18 cellular contexts compared by ENCODE assay signal in genomic region chr22:46637711-46638600, GRCh38. TPM values are rescaled to one million over a fixed set of nuclear protein-coding genes. Genes with fewer than 3 reads are reported as not detected.
DNase-seq lines count a peak whose midpoint lies in the region; ATAC-seq, FAIRE-seq and TF ChIP-seq lines count a peak whose summit lies in the region.
"Had no signal": no experiment of that assay in that cellular context is flagged by ENCODE, and none has a peak within 500 bp of the region (broad histone marks: within the 10 kb centered on the region; RNA-seq: fewer than 3 reads in every experiment).

No MANE protein-coding gene starts in this region.

- H3K9me3 ChIP-seq in HepG2 (ENCODE audit: low read length) (no peaks in the 10 kb centered on the region), psoas muscle (no peaks in the 10 kb centered on the region), colonic mucosa (no peaks in the 10 kb centered on the region)
- H3K9me3 ChIP-seq: SJCRH30 had no signal

- H4K20me1 ChIP-seq in HepG2 (ENCODE audit: insufficient read depth, low read length): no peaks in the 10 kb centered on the region

- BruUV-seq in HepG2 (replicated peaks; lab: Mats Ljungman, UMichigan): no TSS peak

- TF ChIP-seq CTCF in CD14-positive monocyte (IDR thresholded peaks at IDR 0.05): no peak
- no peak for TF ChIP-seq CTCF in RWPE1 (conservative IDR thresholded peaks at IDR 0.05; ENCODE audit: low read depth)
- TF ChIP-seq CTCF in HepG2 (CRISPR knock-in tag; IDR thresholded peaks at IDR 0.05): no peak
- no peak for TF ChIP-seq CTCF in psoas muscle (IDR thresholded peaks at IDR 0.05)
- TF ChIP-seq CTCF in colonic mucosa (IDR thresholded peaks at IDR 0.05): no peak

- peak overlapping the region; percentile 68 for H3K4me2 ChIP-seq in HepG2 (ENCODE audit: low read depth, low read length)

- H3K9me3 Mint-ChIP-seq in CD14-positive monocyte: peaks cover 0 to 3% (median 0%) of the 10 kb centered on the region in 7 donors

- H3K27me3 ChIP-seq in HepG2 (ENCODE audit: control insufficient read depth in 1 of 2, insufficient read depth in 2 of 2, low read length in 2 of 2) (no peaks in the 10 kb centered on the region), psoas muscle (ENCODE audit: insufficient read depth in 3 of 3, low read length in 2 of 3) (no peaks in the 10 kb centered on the region), colonic mucosa (no peaks in the 10 kb centered on the region)
- H3K27me3 ChIP-seq: SJCRH30 had no signal

- in situ Hi-C loops in HepG2 (cut with HindIII; ENCODE audit: extremely low pct_ligation_motif_present, low pct_unique_long_range_greater_than_20kb): no loop called here

- H3K27me3 Mint-ChIP-seq in CD14-positive monocyte (ENCODE audit: low read depth in 3 of 3): no peaks in the 10 kb centered on the region
- H3K27me3 Mint-ChIP-seq: CD4-positive, CD25-positive, alpha-beta regulatory T cell had no signal

- peak overlapping the region; percentile 33 for H3K27ac ChIP-seq in RWPE1
- peak overlapping the region; percentile 86 for H3K27ac ChIP-seq in HepG2 (ENCODE audit: extremely low read length, insufficient read depth, low read length)
- peak overlapping the region; percentile 82 for H3K27ac ChIP-seq in psoas muscle
- H3K27ac ChIP-seq in colonic mucosa: no peak overlapping the region
- H3K27ac ChIP-seq: SJCRH30 had no signal

- TF ChIP-seq EP300 in HepG2 (IDR thresholded peaks at IDR 0.05; ENCODE audit: low read depth in 2 of 2, low read length in 2 of 2): no peak
- no peak for TF ChIP-seq EP300 in HepG2 (CRISPR knock-in tag; IDR thresholded peaks at IDR 0.05; ENCODE audit: borderline replicate concordance)

- peak overlapping the region in 1 of 3 experiments; percentile 31; a peak in 1 of 6 replicates for H3K4me3 ChIP-seq in HepG2 (replicated peaks in 1 of 3; ENCODE audit: insufficient read depth in 1 of 3, low read depth in 2 of 3, low read length in 3 of 3)
- no peak overlapping the region for H3K4me3 ChIP-seq in psoas muscle
- H3K4me3 ChIP-seq in colonic mucosa: no peak overlapping the region
- H3K4me3 ChIP-seq: GM12878 had no signal

- TF ChIP-seq POLR2A in HepG2 (IDR thresholded peaks at IDR 0.05; ENCODE audit: insufficient read depth in 1 of 2, low read depth in 2 of 2, low read length in 2 of 2): no peak

- peaks cover 58 to 80% of the 10 kb centered on the region in 2 donors for H3K36me3 Mint-ChIP-seq in CD14-positive monocyte

- no peaks in the 10 kb centered on the region for H3K4me1 Mint-ChIP-seq in CD14-positive monocyte

- H3K27ac Mint-ChIP-seq in CD14-positive monocyte: peak overlapping the region in 4 of 7 donors; percentile 15 to 69 (median 51)

- WGBS in HepG2 (ENCODE audit: low lambda C conversion rate): 59% methylated on average over 14 of the region's 21 CpGs
- WGBS in psoas muscle, 3 donors: 86 to 91% (median 86%) methylated on average over 19 to 21 of the region's 21 CpGs

- intact Hi-C loops in CD14-positive monocyte (cut with micrococcal nuclease) (no loop called here), HepG2 (cut with micrococcal nuclease; ENCODE audit: unreplicated experiment) (loop anchor here (5.0 kb wide), 1 partner anchor 76 kb away; no protein-coding TSS in a partner anchor), psoas muscle (cut with DNase I) (loop anchor here in 1 of 2 donors (2.0 to 5.0 kb wide), 2 partner anchors 41 to 59 kb away; no protein-coding TSS in a partner anchor), colonic mucosa (cut with DNase I) (no loop called here)

- TF ChIP-seq RAD21 in HepG2 (CRISPR knock-in tag; IDR thresholded peaks at IDR 0.05): no peak

- H3K79me2 ChIP-seq in HepG2 (ENCODE audit: insufficient read depth, low read length): no peaks in the 10 kb centered on the region

- H3K9ac ChIP-seq in HepG2 (ENCODE audit: insufficient read depth, low read depth, low read length) (peak overlapping the region; percentile 42), colonic mucosa (ENCODE audit: low read depth in 2 of 2, low read length in 2 of 2) (no peak overlapping the region)

- POLR2A ChIA-PET in RWPE1 (lab: Yijun Ruan, JAX; ENCODE audit: low non-redundant PET) (no interaction called here), HepG2 (lab: Yijun Ruan, JAX) (no interaction called here)

- no peak overlapping the region for H2AFZ ChIP-seq in HepG2 (ENCODE audit: low read length)

- no peak for FAIRE-seq in HepG2 (lab: Jason Lieb, UNC)
- FAIRE-seq: GM12878, GM19239 had no signal

- peak; percentile 58 for ATAC-seq in HepG2
- ATAC-seq in psoas muscle: no peak
- no peak for ATAC-seq in HG03039 (IDR thresholded peaks at IDR 0.05; ENCODE audit: unreplicated experiment)
- no peak for ATAC-seq in GM21576 (IDR thresholded peaks at IDR 0.05; ENCODE audit: unreplicated experiment)
- ATAC-seq: GM12878, PC-3 had no signal

- DNase-seq in CD14-positive monocyte (ENCODE audit: low spot score) (no peak), RWPE1 (ENCODE audit: low spot score) (no peak), HepG2 (ENCODE audit: low spot score) (no peak), psoas muscle (no peak), colonic mucosa (no peak)
- no peak for DNase-seq in activated CD4-positive, alpha-beta T cell treated with anti-CD3 and anti-CD28 coated beads, Interleukin-2, amount 50 U/mL, for 4 hours
- DNase-seq: ACHN; CD4-positive, CD25-positive, alpha-beta regulatory T cell; EL; GOT3; KBM-7; NCI-H2107; PC-3; SJCRH30 had no signal

- H3K4me1 ChIP-seq in HepG2 (ENCODE audit: insufficient read depth, low read length) (peaks cover 59% of the 10 kb centered on the region), psoas muscle (peaks cover 48% of the 10 kb centered on the region), colonic mucosa (no peaks in the 10 kb centered on the region)

- H3K4me3 Mint-ChIP-seq in CD14-positive monocyte: no peak overlapping the region
- H3K4me3 Mint-ChIP-seq: CD4-positive, CD25-positive, alpha-beta regulatory T cell had no signal

- CTCF ChIA-PET in RWPE1 (lab: Yijun Ruan, JAX) (no interaction called here), HepG2 (lab: Yijun Ruan, JAX; ENCODE audit: low intra/inter-chr PET ratio, low total read pairs) (no interaction called here)

- H3K36me3 ChIP-seq in HepG2 (replicated peaks in 1 of 2; ENCODE audit: control insufficient read depth in 1 of 2, insufficient read depth in 2 of 2, low read length in 2 of 2) (no peaks in the 10 kb centered on the region), psoas muscle (ENCODE audit: insufficient read depth in 1 of 2, low read depth in 1 of 2) (peaks cover 0 to 6% of the 10 kb centered on the region in 2 donors), colonic mucosa (peaks cover 5% of the 10 kb centered on the region)
- H3K36me3 ChIP-seq: SJCRH30 had no signal

TF ChIP-seq in HepG2, 621 proteins besides CTCF, POLR2A, EP300 and RAD21 (continues in another document):
- no peak for TF ChIP-seq ZUFSP (CRISPR knock-in tag; IDR thresholded peaks at IDR 0.05; ENCODE audit: borderline replicate concordance)
- TF ChIP-seq CREM (IDR thresholded peaks at IDR 0.05): 0 out of 2 replicates have a peak, but pooled peaks have one; percentile 4
- no peak for TF ChIP-seq CREM (CRISPR knock-in tag; IDR thresholded peaks at IDR 0.05)
- no peak for TF ChIP-seq MYC (CRISPR knock-in tag; IDR thresholded peaks at IDR 0.05; ENCODE audit: borderline replicate concordance)
- peak; percentile 11; the same call in 1 of the 2 replicates for TF ChIP-seq ZFY (CRISPR knock-in tag; IDR thresholded peaks at IDR 0.05)
- no peak for TF ChIP-seq ARNT (IDR thresholded peaks at IDR 0.05)
- no peak for TF ChIP-seq HNF4G (IDR thresholded peaks at IDR 0.05; ENCODE audit: borderline replicate concordance, low read depth, low read length)
- TF ChIP-seq HNF4G (CRISPR knock-in tag; IDR thresholded peaks at IDR 0.05; ENCODE audit: borderline replicate concordance, low read depth): no peak
- peak; percentile 81; the same call in 1 of the 2 replicates for TF ChIP-seq GFI1 (CRISPR knock-in tag; IDR thresholded peaks at IDR 0.05; ENCODE audit: borderline replicate concordance)

RNA-seq across cellular contexts. Expression of gene GRAMD4, which starts 17.8 kb away (rescaled TPM):
- polyA plus RNA-seq in CD14-positive monocyte: 10 to 100 TPM in 1 of 2 donors, 1 to 10 TPM in 1; 9.5 to 12.6 TPM
- 12.9 and 15.7 TPM in 2 replicates for total RNA-seq in HepG2 (2016; rRNA removed; fragmentation: Illumina TruSeq; extraction: Trizol)
- 14.1 and 16.3 TPM in 2 replicates for total RNA-seq in HepG2 (2016; cell fraction: cytosol; rRNA removed; fragmentation: Illumina TruSeq; extraction: Trizol; ENCODE audit: low read depth)
- total RNA-seq in HepG2 (2016; cell fraction: insoluble cytoplasmic fraction; rRNA removed; fragmentation: Illumina TruSeq; extraction: Trizol): 6.4 and 16.5 TPM in 2 replicates
- total RNA-seq in HepG2 (2016; cell fraction: membrane; rRNA removed; fragmentation: Illumina TruSeq; extraction: Trizol): 12.4 and 12.8 TPM in 2 replicates
- 23.1 and 33.6 TPM in 2 replicates for total RNA-seq in HepG2 (2016; cell fraction: nucleus; rRNA removed; fragmentation: Illumina TruSeq; extraction: Trizol)
- polyA plus RNA-seq in HepG2 (2011; rRNA removed): 15.2 and 16.8 TPM in 2 replicates
- polyA plus RNA-seq in HepG2 (2011; cell fraction: cytosol; rRNA removed): 9.6 and 13.3 TPM in 2 replicates
- polyA plus RNA-seq in HepG2 (2011; cell fraction: nucleus; rRNA removed): 31.6 and 32.7 TPM in 2 replicates
- 11.1 and 12.7 TPM in 2 replicates for polyA plus RNA-seq in HepG2 (2012)
- polyA plus RNA-seq in HepG2 (2016; cell fraction: cytosol; fragmentation: Illumina TruSeq; extraction: Trizol; ENCODE audit: low read depth): 2.2 and 2.8 TPM in 2 replicates
- polyA plus RNA-seq in HepG2 (2016; cell fraction: insoluble cytoplasmic fraction; fragmentation: Illumina TruSeq; extraction: Trizol; ENCODE audit: low read depth): 5.3 and 6.3 TPM in 2 replicates
- polyA plus RNA-seq in HepG2 (2016; cell fraction: membrane; fragmentation: Illumina TruSeq; extraction: Trizol; ENCODE audit: low read depth): 4.4 and 6.1 TPM in 2 replicates
- 20.4 and 22.4 TPM in 2 replicates for polyA plus RNA-seq in HepG2 (2016; cell fraction: nucleus; fragmentation: Illumina TruSeq; extraction: Trizol; ENCODE audit: insufficient read depth, low read depth)
- polyA minus RNA-seq in HepG2 (2011; rRNA and poly(A)+ RNA removed; ENCODE audit: low replicate concordance): 27.9 and 38.7 TPM in 2 replicates
- polyA minus RNA-seq in HepG2 (2011; cell fraction: cytosol; rRNA and poly(A)+ RNA removed): 10.0 and 13.9 TPM in 2 replicates
- 18.5 and 30.2 TPM in 2 replicates for polyA minus RNA-seq in HepG2 (2011; cell fraction: nucleus; rRNA and poly(A)+ RNA removed)
- total RNA-seq in psoas muscle: 10 to 100 TPM; 17.8 to 39.3 (median 36.9) TPM
- 10 to 100 TPM; 11.3 to 16.6 (median 11.3) TPM for polyA plus RNA-seq in psoas muscle
- 100 to 1,000 TPM; 118 to 141 TPM for total RNA-seq in colonic mucosa
